ENCODE assay signal across 1 cellular context in genomic region chr2:223956267-223956666, GRCh38.
TF ChIP-seq lines count a peak whose summit lies in the region.

No MANE protein-coding gene starts in this region.

TF ChIP-seq in GM12878, 131 proteins besides CTCF, POLR2A, EP300 and RAD21 (continued from another document):
- no peak for TF ChIP-seq MLLT1 (IDR thresholded peaks at IDR 0.05)
- peak; percentile 84 for TF ChIP-seq RUNX3 (IDR thresholded peaks at IDR 0.05; ENCODE audit: low read length)
